Comparison of ENCODE assay signal across 8 cellular contexts in the genomic region with DNA sequence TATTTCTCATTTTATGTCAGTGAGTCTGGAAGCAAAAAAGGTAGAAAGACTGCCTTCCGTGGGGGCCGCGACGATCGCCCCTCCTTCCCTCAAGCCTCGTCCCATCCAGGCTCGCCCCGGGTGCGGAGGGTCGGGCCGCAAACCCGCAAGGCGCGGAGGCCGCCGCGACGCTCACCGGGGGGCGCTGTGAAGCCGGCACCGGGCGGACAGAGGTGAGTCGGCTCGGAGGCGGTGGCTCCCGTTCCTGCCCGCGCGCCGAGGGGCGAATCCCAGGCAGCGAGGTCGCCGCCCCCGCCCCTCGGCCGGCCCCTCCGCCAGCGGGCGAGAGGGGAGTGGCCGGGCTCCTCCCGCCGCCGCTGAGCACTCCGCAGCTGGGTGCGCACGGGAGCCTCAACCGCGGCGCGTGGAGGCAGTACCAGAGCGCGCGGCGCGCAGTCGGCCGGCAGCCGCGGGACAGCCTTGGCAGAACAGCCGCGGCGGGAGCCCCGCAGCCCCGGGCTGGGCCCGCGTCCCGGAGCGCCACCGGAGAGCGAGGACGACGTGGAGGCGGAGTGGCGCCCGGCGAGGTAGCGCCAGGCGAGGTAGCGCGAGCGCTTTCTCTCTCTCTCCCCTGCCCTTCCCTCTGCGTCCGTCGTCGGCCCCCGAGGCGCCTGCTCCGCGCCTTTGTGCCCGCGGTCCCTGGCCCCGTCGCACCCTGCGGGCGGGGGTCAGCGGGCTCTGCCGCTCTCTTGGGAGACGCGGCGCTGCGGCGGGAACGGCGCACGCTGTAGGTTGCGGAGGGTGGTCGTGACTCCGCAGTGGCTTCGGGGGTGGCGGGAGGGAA. TPM values are rescaled to one million over a fixed set of nuclear protein-coding genes. Genes with fewer than 3 reads are reported as not detected.
A peak's percentile ranks its signal among the peaks of the same experiment; 100 is the strongest.
DNase-seq lines count a peak whose midpoint lies in the region; ATAC-seq, FAIRE-seq and TF ChIP-seq lines count a peak whose summit lies in the region.

Gene MYO1B (plus strand): TSS at position 359 of the 823 bp plus-strand sequence. CDS start 31,492 bp downstream, outside the sequence.

- WGBS in pancreas, 2 donors: 0 to 1% methylated on average over 72 to 112 of the region's 112 CpGs

- H3K27ac ChIP-seq in C4-2B: peak within 1 kb of the TSS; percentile 57
- H3K27ac ChIP-seq in Peyer's patch: peak within 1 kb of the TSS; percentile 31 to 81 (median 53)
- peak within 1 kb of the TSS; percentile 75 to 97 (median 88) for H3K27ac ChIP-seq in pancreas
- peak within 1 kb of the TSS; percentile 75 for H3K27ac ChIP-seq in vagina

- no peak for FAIRE-seq in pancreas (lab: Jason Lieb, UNC)

- peak; percentile 66 for ATAC-seq in GM19463 (IDR thresholded peaks at IDR 0.05; ENCODE audit: unreplicated experiment)
- peak; percentile 82 to 92 (median 88) for ATAC-seq in pancreas

- H3K27me3 ChIP-seq in Peyer's patch (no peaks in the 10 kb centered on the region), pancreas (no peaks in the 10 kb centered on the region), vagina (no peaks in the 10 kb centered on the region)

- peak in 1 of 2 donors; percentile 32 for TF ChIP-seq POLR2A in Peyer's patch (IDR thresholded peaks at IDR 0.05)
- TF ChIP-seq POLR2A in vagina (IDR thresholded peaks at IDR 0.05): no peak

- DNase-seq in HuH-7 (ENCODE audit: low spot score): peak; percentile 77
- peak; percentile 34 to 87 (median 76) for DNase-seq in Peyer's patch
- peak; percentile 8 for DNase-seq in activated gamma-delta T cell treated with anti-CD3 and anti-CD28 coated beads, Interleukin-2, amount 50 U/mL, for 16 hours (ENCODE audit: low read depth)
- no peak for DNase-seq in glomerular endothelial cell (ENCODE audit: extremely low read depth, low read depth, low spot score)
- DNase-seq in pancreas: peak; percentile 87 to 94 (median 89)
- DNase-seq in vagina (ENCODE audit: extremely low spot score in 2 of 2): no peak

- TF ChIP-seq CTCF in C4-2B (conservative IDR thresholded peaks at IDR 0.05) (peak; percentile 84), Peyer's patch (IDR thresholded peaks at IDR 0.05) (peak in 4 of 6 experiments; percentile 29 to 60 (median 52)), pancreas (IDR thresholded peaks at IDR 0.05) (peak; percentile 13 to 46 (median 37)), vagina (IDR thresholded peaks at IDR 0.05) (peak in 2 of 3 experiments; percentile 18 to 63)

- H3K4me1 ChIP-seq in Peyer's patch (peaks cover 0 to 11% (median 3%) of the 10 kb centered on the region in 4 donors), pancreas (peaks cover 19 to 33% (median 20%) of the 10 kb centered on the region in 3 donors), vagina (peaks cover 40% of the 10 kb centered on the region)

- intact Hi-C loops in pancreas (cut with DNase I): loop anchor here in 1 of 3 donors (10.0 kb wide), 1 partner anchor 120 kb away; no protein-coding TSS in a partner anchor
- intact Hi-C loops in vagina (cut with DNase I): loop anchor here (10.0 kb wide), 1 partner anchor 120 kb away; no protein-coding TSS in a partner anchor

- H3K9me3 ChIP-seq in Peyer's patch (no peaks in the 10 kb centered on the region), pancreas (no peaks in the 10 kb centered on the region), vagina (no peaks in the 10 kb centered on the region)

- H3K36me3 ChIP-seq in Peyer's patch (no peaks in the 10 kb centered on the region), pancreas (no peaks in the 10 kb centered on the region), vagina (no peaks in the 10 kb centered on the region)

- H3K4me3 ChIP-seq in Peyer's patch (peak within 1 kb of the TSS; percentile 47 to 90 (median 68)), pancreas (peak within 1 kb of the TSS; percentile 81 to 97 (median 90)), vagina (peak within 1 kb of the TSS; percentile 88 to 94)

RNA-seq across cellular contexts. Expression of gene MYO1B, which starts in this region (rescaled TPM):
- 10 to 100 TPM; 13.1 to 25.5 (median 19.4) TPM for total RNA-seq in Peyer's patch
- total RNA-seq in glomerular endothelial cell: 109 and 232 TPM in 2 replicates
- 100 to 1,000 TPM in 1 of 6 donors, 10 to 100 TPM in 5; 54.2 to 102 (median 58.4) TPM for total RNA-seq in pancreas
- polyA plus RNA-seq in pancreas: 10 to 100 TPM; 28.6 to 48.3 TPM
- 43.7 TPM for total RNA-seq in vagina

Comparison
In these comparisons a context has a peak if more than half of its experiments do, and no peak if none do; other contexts are left out.
1. DNase-seq: peak in HuH-7 (single experiment), Peyer's patch (3 of 3), activated gamma-delta T cell treated with anti-CD3 and anti-CD28 coated beads, Interleukin-2, amount 50 U/mL, for 16 hours (single experiment) and pancreas (6 of 6); none in glomerular endothelial cell (single experiment) and vagina (0 of 2).
2. Peak in every context shown above with its lines, with median percentiles within 50 percentile points of each other: H3K27ac ChIP-seq, CTCF ChIP-seq and H3K4me3 ChIP-seq.